In the genomic region with DNA sequence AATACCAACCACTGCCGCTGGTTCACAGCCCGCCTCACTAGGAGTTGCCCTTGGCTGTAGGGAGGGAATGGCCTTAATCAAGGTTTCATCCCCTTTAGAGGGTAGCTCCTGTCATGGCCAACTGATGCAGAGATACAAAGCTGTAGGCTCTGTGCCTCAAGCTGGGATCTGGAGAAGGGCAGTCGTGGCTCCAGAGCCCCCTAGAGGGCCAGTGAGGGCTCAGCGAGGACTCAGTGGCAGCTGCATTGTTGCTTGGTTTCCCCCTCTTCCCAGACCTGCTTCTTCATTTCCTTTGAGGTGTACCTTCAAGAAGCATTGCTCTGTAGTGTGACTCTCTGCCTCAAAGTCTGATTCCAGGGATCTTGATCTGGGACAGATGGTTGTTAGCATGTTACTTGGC, we compare ENCODE assay signal across 11 cellular contexts.
A peak's percentile ranks its signal among the peaks of the same experiment; 100 is the strongest.
DNase-seq lines count a peak whose midpoint lies in the region; ATAC-seq, FAIRE-seq and TF ChIP-seq lines count a peak whose summit lies in the region.
"Had no signal": no experiment of that assay in that cellular context is flagged by ENCODE, and none has a peak within 500 bp of the region (broad histone marks: within the 10 kb centered on the region; RNA-seq: fewer than 3 reads in every experiment).

No MANE protein-coding gene starts in this region.

- H3K4me1 ChIP-seq in Loucy (ENCODE audit: insufficient read depth, low read length, poor library complexity, severe bottlenecking) (peaks cover 53% of the 10 kb centered on the region), kidney (ENCODE audit: control insufficient read depth in 1 of 2, insufficient read depth in 1 of 2, low read depth in 1 of 2, low read length in 2 of 2) (no peaks in the 10 kb centered on the region)
- H3K4me1 ChIP-seq: ascending aorta had no signal

- no peaks in the 10 kb centered on the region for H3K27me3 ChIP-seq in Loucy (ENCODE audit: insufficient read depth, low read length, poor library complexity, severe bottlenecking)
- H3K27me3 ChIP-seq: ascending aorta, transverse colon had no signal

- peak in 1 of 3 donors; percentile 37 for ATAC-seq in natural killer cell
- ATAC-seq in natural killer cell treated with Interleukin-12 subunit alpha and Interleukin-12 subunit beta and Interleukin-15 and Interleukin-18, amount 100 ng/mL, for 72 hours = no peak
- ATAC-seq in GM18858 (IDR thresholded peaks at IDR 0.05; ENCODE audit: unreplicated experiment) = no peak

- no peaks in the 10 kb centered on the region for H3K79me2 ChIP-seq in Loucy (ENCODE audit: insufficient read depth, low read length)

- peaks cover 78 to 93% of the 10 kb centered on the region in 2 donors for H3K4me1 Mint-ChIP-seq in natural killer cell
- peaks cover 71 to 73% of the 10 kb centered on the region in 2 donors for H3K4me1 Mint-ChIP-seq in natural killer cell treated with Interleukin-12 subunit alpha and Interleukin-12 subunit beta and Interleukin-15 and Interleukin-18, amount 100 ng/mL, for 72 hours (ENCODE audit: low read depth in 2 of 2)

- peak overlapping the region; percentile 69 for H2AFZ ChIP-seq in Loucy (ENCODE audit: low read length)

- H3K4me3 ChIP-seq in Loucy (ENCODE audit: low read length, poor library complexity, severe bottlenecking) (no peak overlapping the region), kidney (ENCODE audit: low read length in 2 of 2) (no peak overlapping the region)
- H3K4me3 ChIP-seq: ascending aorta, transverse colon had no signal

- FAIRE-seq in kidney (lab: Jason Lieb, UNC) = no peak

- no peak overlapping the region for H3K27ac ChIP-seq in kidney (ENCODE audit: low read depth in 2 of 2, low read length in 2 of 2)
- H3K27ac ChIP-seq: ascending aorta, KMS-11, transverse colon had no signal

- peaks cover 9% of the 10 kb centered on the region for H3K36me3 Mint-ChIP-seq in natural killer cell
- peaks cover 3% of the 10 kb centered on the region for H3K36me3 Mint-ChIP-seq in natural killer cell treated with Interleukin-12 subunit alpha and Interleukin-12 subunit beta and Interleukin-15 and Interleukin-18, amount 100 ng/mL, for 72 hours

- no peaks in the 10 kb centered on the region for H3K9me2 ChIP-seq in Loucy (replicated peaks; ENCODE audit: low read depth, low read length)

- no peaks in the 10 kb centered on the region for H3K9me3 ChIP-seq in Loucy (ENCODE audit: insufficient read depth, low read depth, low read length)
- no peaks in the 10 kb centered on the region for H3K9me3 ChIP-seq in kidney (ENCODE audit: control insufficient read depth in 1 of 2, low read length in 2 of 2)
- H3K9me3 ChIP-seq: ascending aorta, transverse colon had no signal

- no peak overlapping the region for H3K9ac ChIP-seq in Loucy (ENCODE audit: low read depth, low read length, poor library complexity, severe bottlenecking)
- H3K9ac ChIP-seq in kidney (ENCODE audit: low read length in 2 of 2) = no peak overlapping the region
- H3K9ac ChIP-seq: KMS-11 had no signal

- H3K27me3 Mint-ChIP-seq in natural killer cell (ENCODE audit: low read depth in 2 of 2) = peaks cover 7 to 28% of the 10 kb centered on the region in 2 donors
- H3K27me3 Mint-ChIP-seq in natural killer cell treated with Interleukin-12 subunit alpha and Interleukin-12 subunit beta and Interleukin-15 and Interleukin-18, amount 100 ng/mL, for 72 hours = peaks cover 3 to 30% of the 10 kb centered on the region in 2 donors

- DNase-seq in natural killer cell = no peak
- no peak for DNase-seq in natural killer cell treated with Interleukin-12 subunit alpha and Interleukin-12 subunit beta and Interleukin-15 and Interleukin-18, amount 100 ng/mL, for 72 hours (ENCODE audit: low spot score)
- DNase-seq in dermis blood vessel endothelial cell = peak; percentile 31
- no peak for DNase-seq in HPDE6-E6E7 (ENCODE audit: extremely low spot score)
- no peak for DNase-seq in stimulated activated CD8-positive, alpha-beta memory T cell treated with anti-CD3 and anti-CD28 coated beads, Interleukin-4, amount 100 ng/mL, for 48 hours
- no peak for DNase-seq in kidney
- DNase-seq: transverse colon had no signal

- no peaks in the 10 kb centered on the region for H4K20me1 ChIP-seq in Loucy (ENCODE audit: insufficient read depth, low read length, poor library complexity, severe bottlenecking)

- no peaks in the 10 kb centered on the region for H3K9me3 Mint-ChIP-seq in natural killer cell
- H3K9me3 Mint-ChIP-seq in natural killer cell treated with Interleukin-12 subunit alpha and Interleukin-12 subunit beta and Interleukin-15 and Interleukin-18, amount 100 ng/mL, for 72 hours = peaks cover under 1% of the 10 kb centered on the region

- peak overlapping the region in 1 of 2 donors; percentile 61 for H3K27ac Mint-ChIP-seq in natural killer cell
- no peak overlapping the region for H3K27ac Mint-ChIP-seq in natural killer cell treated with Interleukin-12 subunit alpha and Interleukin-12 subunit beta and Interleukin-15 and Interleukin-18, amount 100 ng/mL, for 72 hours

- H3K4me2 ChIP-seq in Loucy (ENCODE audit: low read depth, low read length, poor library complexity, severe bottlenecking) = peak overlapping the region; percentile 16
- H3K4me2 ChIP-seq: KMS-11 had no signal

- intact Hi-C loops in natural killer cell (cut with micrococcal nuclease) (no loop called here), kidney (cut with DNase I) (no loop called here)

- H3K4me3 Mint-ChIP-seq in natural killer cell = peak overlapping the region; percentile 43
- no peak overlapping the region for H3K4me3 Mint-ChIP-seq in natural killer cell treated with Interleukin-12 subunit alpha and Interleukin-12 subunit beta and Interleukin-15 and Interleukin-18, amount 100 ng/mL, for 72 hours

- TF ChIP-seq CTCF in natural killer cell (IDR thresholded peaks at IDR 0.05) (no peak), Loucy (conservative IDR thresholded peaks at IDR 0.05; ENCODE audit: low read length) (peak; percentile 81), kidney (IDR thresholded peaks at IDR 0.05; ENCODE audit: borderline replicate concordance, extremely low read depth, insufficient read depth) (no peak)

- no peaks in the 10 kb centered on the region for H3K36me3 ChIP-seq in Loucy (ENCODE audit: insufficient read depth, low read length)
- no peaks in the 10 kb centered on the region for H3K36me3 ChIP-seq in kidney (ENCODE audit: control insufficient read depth in 1 of 2, insufficient read depth in 2 of 2, low read length in 2 of 2)
- H3K36me3 ChIP-seq: ascending aorta, transverse colon had no signal

- H3F3A ChIP-seq in Loucy (ENCODE audit: low read depth) = no peaks in the 10 kb centered on the region
